In genomic region chr3:174440741-174441587, GRCh38 we compare ENCODE assay signal across 8 cellular contexts.
DNase-seq lines count a peak whose midpoint lies in the region; ATAC-seq and TF ChIP-seq lines count a peak whose summit lies in the region.

No MANE protein-coding gene starts in this region.

- H3K36me3 ChIP-seq in Panc1 (ENCODE audit: control insufficient read depth, insufficient read depth, low read length): no peaks in the 10 kb centered on the region
- no peaks in the 10 kb centered on the region for H3K36me3 ChIP-seq in thyroid gland

- TF ChIP-seq CTCF in Panc1 (IDR thresholded peaks at IDR 0.05) (peak; percentile 75), omental fat pad (IDR thresholded peaks at IDR 0.05) (no peak), thyroid gland (IDR thresholded peaks at IDR 0.05) (peak in 1 of 6 experiments; percentile 12)

- H3K4me3 ChIP-seq in Panc1 (ENCODE audit: low read depth in 2 of 2, low read length in 2 of 2) (peak overlapping the region; percentile 68 to 71), thyroid gland (replicated peaks in 1 of 3) (peak overlapping the region; percentile 52 to 77 (median 73))

- peak; percentile 67 for ATAC-seq in GM21786 (IDR thresholded peaks at IDR 0.05; ENCODE audit: unreplicated experiment)
- ATAC-seq in Panc1: peak; percentile 91
- ATAC-seq in Right ventricle myocardium inferior: peak; percentile 89
- ATAC-seq in omental fat pad (ENCODE audit: low FRiP score): peak; percentile 83

- H3K4me1 ChIP-seq in Panc1 (ENCODE audit: control insufficient read depth, insufficient read depth, low read length) (peaks cover 26% of the 10 kb centered on the region), thyroid gland (peaks cover 3% of the 10 kb centered on the region in 2 donors)

- in situ Hi-C loops in Panc1 (cut with HindIII; ENCODE audit: low pct_unique_long_range_greater_than_20kb, low sequenced_read_pairs): no loop called here

- POLR2A ChIA-PET in Panc1 (lab: Charles Lee): interaction anchor here (0.6 to 0.7 kb wide), 6 partner anchors 35 to 1996 kb away, joined by 3 to 4 read pairs (median 3); no protein-coding TSS in a partner anchor

- CTCF ChIA-PET in Panc1 (lab: Charles Lee): interaction anchor here (0.5 to 0.7 kb wide), 4 partner anchors 9 to 563 kb away, joined by 3 to 5 read pairs (median 4); no protein-coding TSS in a partner anchor

- intact Hi-C loops in Panc1 (cut with micrococcal nuclease; ENCODE audit: unreplicated experiment) (no loop called here), Right ventricle myocardium inferior (cut with DNase I) (loop anchor here (5.0 to 10.0 kb wide), 2 partner anchors 56 to 1046 kb away; partner anchors contain the start of gene NLGN1), thyroid gland (cut with DNase I) (no loop called here)

- no peaks in the 10 kb centered on the region for H3K9me3 ChIP-seq in Panc1 (ENCODE audit: control insufficient read depth, insufficient read depth, low read depth, low read length)
- H3K9me3 ChIP-seq in thyroid gland: no peaks in the 10 kb centered on the region

- H3K27ac ChIP-seq in Panc1 (ENCODE audit: low read length) (peak overlapping the region; percentile 99), thyroid gland (peak overlapping the region; percentile 94 to 97 (median 96))

- DNase-seq in DMS79 treated with DMSO at 0.1 percent for 48 hours (lab: John Stamatoyannopoulos, UW) (peak; percentile 85), KG1 (lab: John Stamatoyannopoulos, UW) (peak; percentile 95), Panc1 (ENCODE audit: low read depth, low spot score) (peak; percentile 67), Right ventricle myocardium inferior (ENCODE audit: missing footprints) (peak; percentile 88), omental fat pad (ENCODE audit: low spot score) (peak; percentile 44), thyroid gland (peak; percentile 88 to 91)
- DNase-seq in activated naive CD8-positive, alpha-beta T cell treated with anti-CD3 and anti-CD28 coated beads, Interleukin-2, amount 50 U/mL, for 16 hours (ENCODE audit: low read depth, low spot score): peak; percentile 15

- no TSS peak for BruUV-seq in Panc1 (replicated peaks; lab: Mats Ljungman, UMichigan)

- TF ChIP-seq POLR2A in thyroid gland (IDR thresholded peaks at IDR 0.05): peak in 1 of 2 donors; percentile 47

- WGBS in thyroid gland, 2 donors: 0 to 2% methylated on average over 38 to 84 of the region's 107 CpGs

- no peaks in the 10 kb centered on the region for H3K27me3 ChIP-seq in Panc1 (ENCODE audit: control insufficient read depth, insufficient read depth, low read length)
- no peaks in the 10 kb centered on the region for H3K27me3 ChIP-seq in thyroid gland

Comparison
In these comparisons a context has a peak if more than half of its experiments do, and no peak if none do; other contexts are left out.
1. Peak in every context shown above with its lines: DNase-seq, ATAC-seq, H3K4me3 ChIP-seq and H3K27ac ChIP-seq.
2. DNase-seq: peak in every context shown above with its lines; median percentile 95 in KG1; 90 in thyroid gland; 88 in Right ventricle myocardium inferior; 85 in DMS79 treated with DMSO at 0.1 percent for 48 hours; 67 in Panc1; 44 in omental fat pad; 15 in activated naive CD8-positive, alpha-beta T cell treated with anti-CD3 and anti-CD28 coated beads, Interleukin-2, amount 50 U/mL, for 16 hours.